Comparison of ENCODE assay signal across 1 cellular context in genomic region chr2:73981081-73981968, GRCh38.
TF ChIP-seq lines count a peak whose summit lies in the region.

No MANE protein-coding gene starts in this region.

TF ChIP-seq in K562, 482 proteins besides CTCF, POLR2A, EP300 and RAD21 (continued from another document and continues in another):
- TF ChIP-seq BRD9 (IDR thresholded peaks at IDR 0.05; ENCODE audit: low read depth, partially characterized antibody), result no peak
- TF ChIP-seq MCM3 (IDR thresholded peaks at IDR 0.05), result no peak
- no peak for TF ChIP-seq RBM22 (IDR thresholded peaks at IDR 0.05; ENCODE audit: low read depth, low read length, poor library complexity, severe bottlenecking)
- no peak for TF ChIP-seq NFIX (CRISPR knock-in tag; IDR thresholded peaks at IDR 0.05; ENCODE audit: low read depth)
- peak; percentile 12; the same call in 1 of the 2 replicates for TF ChIP-seq ESRRA (IDR thresholded peaks at IDR 0.05; ENCODE audit: borderline replicate concordance, low read depth)
- TF ChIP-seq RBM39 (optimal IDR thresholded peaks at IDR 0.05; ENCODE audit: low read depth, low read length), result no peak
- TF ChIP-seq CREBBP (IDR thresholded peaks at IDR 0.05; ENCODE audit: low read depth, low read length), result no peak
- no peak for TF ChIP-seq PHF21A (IDR thresholded peaks at IDR 0.05; ENCODE audit: borderline replicate concordance, low read depth)
- TF ChIP-seq CLOCK (CRISPR knock-in tag; IDR thresholded peaks at IDR 0.05; ENCODE audit: borderline replicate concordance), result no peak
- no peak for TF ChIP-seq CHD4 (IDR thresholded peaks at IDR 0.05; ENCODE audit: insufficient read depth, insufficient replicate concordance, low read depth, low read length, poor library complexity, severe bottlenecking)
- no peak for TF ChIP-seq E2F4 (CRISPR knock-in tag; IDR thresholded peaks at IDR 0.05; ENCODE audit: low read depth)
- no peak for TF ChIP-seq DNMT1 (IDR thresholded peaks at IDR 0.05)
- TF ChIP-seq CHD2 (IDR thresholded peaks at IDR 0.05; ENCODE audit: low read depth, low read length), result peak; percentile 77
- peak; percentile 46; the same call in 1 of the 2 replicates for TF ChIP-seq CREB1 (IDR thresholded peaks at IDR 0.05)
- TF ChIP-seq CREB1 (CRISPR knock-in tag; IDR thresholded peaks at IDR 0.05), result no peak
- TF ChIP-seq SMAD3 (CRISPR knock-in tag; conservative IDR thresholded peaks at IDR 0.05), result no peak
- no peak for TF ChIP-seq SP2 (IDR thresholded peaks at IDR 0.05; ENCODE audit: extremely low read depth, low read depth, low read length, poor library complexity, severe bottlenecking)
- TF ChIP-seq SFPQ (IDR thresholded peaks at IDR 0.05; ENCODE audit: low read depth, low read length), result no peak
- peak; percentile 60 for TF ChIP-seq POLR2B (IDR thresholded peaks at IDR 0.05; ENCODE audit: low read depth, partially characterized antibody)
- no peak for TF ChIP-seq RREB1 (CRISPR knock-in tag; IDR thresholded peaks at IDR 0.05)
- TF ChIP-seq NCOA4 (IDR thresholded peaks at IDR 0.05; ENCODE audit: partially characterized antibody), result no peak
- no peak for TF ChIP-seq NR1H2 (CRISPR knock-in tag; IDR thresholded peaks at IDR 0.05)
- TF ChIP-seq ETV6 (IDR thresholded peaks at IDR 0.05; ENCODE audit: borderline replicate concordance in 1 of 2, low read depth in 2 of 2, low read length in 1 of 2), result peak in 1 of 2 experiments; percentile 50; a peak in 1 of 4 replicates
- TF ChIP-seq ETV6 (CRISPR knock-in tag; IDR thresholded peaks at IDR 0.05; ENCODE audit: borderline replicate concordance), result no peak
- no peak for TF ChIP-seq ZNF586 (CRISPR knock-in tag; conservative IDR thresholded peaks at IDR 0.05)
- TF ChIP-seq E4F1 (CRISPR knock-in tag; IDR thresholded peaks at IDR 0.05; ENCODE audit: borderline replicate concordance), result no peak
- TF ChIP-seq, protein P1, sequence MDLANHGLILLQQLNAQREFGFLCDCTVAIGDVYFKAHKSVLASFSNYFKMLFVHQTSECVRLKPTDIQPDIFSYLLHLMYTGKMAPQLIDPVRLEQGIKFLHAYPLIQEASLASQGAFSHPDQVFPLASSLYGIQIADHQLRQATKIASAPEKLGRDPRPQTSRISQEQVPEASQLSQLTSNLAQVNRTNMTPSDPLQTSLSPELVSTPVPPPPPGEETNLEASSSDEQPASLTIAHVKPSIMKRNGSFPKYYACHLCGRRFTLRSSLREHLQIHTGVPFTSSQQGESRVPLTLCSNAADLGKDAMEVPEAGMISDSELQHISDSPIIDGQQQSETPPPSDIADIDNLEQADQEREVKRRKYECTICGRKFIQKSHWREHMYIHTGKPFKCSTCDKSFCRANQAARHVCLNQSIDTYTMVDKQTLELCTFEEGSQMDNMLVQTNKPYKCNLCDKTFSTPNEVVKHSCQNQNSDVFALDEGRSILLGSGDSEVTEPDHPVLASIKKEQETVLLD (IDR thresholded peaks at IDR 0.05), result no peak
- no peak for TF ChIP-seq TEAD2 (tag; IDR thresholded peaks at IDR 0.05)
- TF ChIP-seq MEIS2 (IDR thresholded peaks at IDR 0.05; ENCODE audit: partially characterized antibody), result peak; percentile 5
- TF ChIP-seq SUPT5H (IDR thresholded peaks at IDR 0.05), result peak; percentile 72
- no peak for TF ChIP-seq MCM5 (IDR thresholded peaks at IDR 0.05; ENCODE audit: low read depth)
- no peak for TF ChIP-seq ZNF12 (CRISPR knock-in tag; IDR thresholded peaks at IDR 0.05)
- no peak for TF ChIP-seq ZNF695 (CRISPR knock-in tag; IDR thresholded peaks at IDR 0.05)
- TF ChIP-seq ZNF561 (CRISPR knock-in tag; conservative IDR thresholded peaks at IDR 0.05), result no peak
- peak; percentile 74 to 79; a peak in 3 of 4 replicates for TF ChIP-seq UBTF (IDR thresholded peaks at IDR 0.05; ENCODE audit: borderline replicate concordance in 1 of 2, low read depth in 2 of 2, low read length in 2 of 2)
- TF ChIP-seq KDM1A (IDR thresholded peaks at IDR 0.05), result peak; percentile 89 to 90
- peak; percentile 47 for TF ChIP-seq HNRNPLL (IDR thresholded peaks at IDR 0.05; ENCODE audit: low read depth, low read length, poor library complexity, severe bottlenecking)
- no peak for TF ChIP-seq AFF4 (CRISPR knock-in tag; IDR thresholded peaks at IDR 0.05)
- TF ChIP-seq ZC3H4 (CRISPR knock-in tag; IDR thresholded peaks at IDR 0.05; ENCODE audit: borderline replicate concordance), result no peak
